ENCODE assay signal across 8 cellular contexts in the genomic region with DNA sequence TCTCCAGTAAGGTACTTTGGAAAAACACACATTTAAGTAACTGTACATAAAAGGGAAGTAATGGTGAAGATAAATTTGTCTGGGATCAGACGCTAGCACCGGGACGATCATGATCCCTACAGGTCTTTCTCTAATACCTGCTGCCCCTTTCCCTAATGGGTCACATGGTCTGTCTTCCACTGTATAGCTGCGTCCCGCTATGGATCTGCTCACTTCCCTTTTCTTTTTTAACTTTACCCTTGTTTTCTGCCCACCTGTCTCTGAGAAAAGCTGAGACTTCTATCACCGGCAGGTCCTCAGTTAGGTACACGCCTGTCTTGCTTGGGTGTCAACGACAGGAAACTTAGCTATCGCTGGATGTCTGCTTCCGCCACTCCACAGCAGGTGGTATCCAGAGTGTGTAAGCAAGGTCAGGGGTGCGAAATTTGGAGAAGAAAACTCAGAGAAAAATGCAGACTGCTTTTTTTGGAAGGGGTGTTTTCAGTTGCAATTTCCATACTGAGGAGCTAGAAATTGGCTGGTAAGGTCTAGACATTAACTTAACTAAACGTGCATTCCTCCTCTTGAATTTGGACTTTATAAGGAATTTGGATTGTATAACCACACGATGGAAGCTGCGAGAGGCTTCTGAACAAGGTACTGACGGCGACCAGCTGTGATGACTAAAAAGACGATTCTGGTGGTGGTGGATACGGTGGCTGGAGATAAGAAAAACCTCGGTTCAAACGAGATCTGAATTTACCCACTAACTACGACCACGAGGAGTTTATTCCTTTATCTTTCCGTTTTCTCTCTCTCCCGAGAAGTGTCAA. TPM values are rescaled to one million over a fixed set of nuclear protein-coding genes. Genes with fewer than 3 reads are reported as not detected.
DNase-seq lines count a peak whose midpoint lies in the region; ATAC-seq and TF ChIP-seq lines count a peak whose summit lies in the region.

No MANE protein-coding gene starts in this region.

- peak; percentile 15 for DNase-seq in AG08395 (ENCODE audit: low spot score)
- peak; percentile 45 for DNase-seq in KBM-7
- DNase-seq in activated T-cell treated with anti-CD3 and anti-CD28 coated beads, Interleukin-2, amount 50 U/mL, for 48 hours = peak; percentile 33 to 38
- DNase-seq in skeletal muscle cell (ENCODE audit: low read depth) = no peak
- DNase-seq in NCI-H524 treated with DMSO at 0.1 percent for 48 hours (lab: John Stamatoyannopoulos, UW) = no peak

- 14% methylated on average over 18 to 23 of the region's 24 CpGs for WGBS in gastroesophageal sphincter (ENCODE audit: low coverage in 1 of 2), 2 donors

- no peak for TF ChIP-seq CTCF in gastroesophageal sphincter (IDR thresholded peaks at IDR 0.05)

- peaks cover 0 to 17% of the 10 kb centered on the region in 2 donors for H3K36me3 ChIP-seq in gastroesophageal sphincter

- peak; percentile 10 for ATAC-seq in GM18870 (IDR thresholded peaks at IDR 0.05; ENCODE audit: unreplicated experiment)
- ATAC-seq in gastroesophageal sphincter = no peak
- no peak for ATAC-seq in HG03439 (IDR thresholded peaks at IDR 0.05; ENCODE audit: unreplicated experiment)

- TF ChIP-seq POLR2A in gastroesophageal sphincter (IDR thresholded peaks at IDR 0.05) = no peak

- H3K27ac ChIP-seq in gastroesophageal sphincter = peak overlapping the region; percentile 87 to 99 (median 96)

- H3K9me3 ChIP-seq in gastroesophageal sphincter = no peaks in the 10 kb centered on the region

- in situ Hi-C loops in KBM-7 (cut with MboI; ENCODE audit: low pct_unique_long_range_greater_than_20kb, low sequenced_read_pairs) = loop anchor here (25.0 kb wide), 1 partner anchor 284 kb away; a partner anchor contains a TSS

- H3K27me3 ChIP-seq in gastroesophageal sphincter = no peaks in the 10 kb centered on the region

- TF ChIP-seq EP300 in gastroesophageal sphincter (IDR thresholded peaks at IDR 0.05) = no peak

- H3K4me3 ChIP-seq in gastroesophageal sphincter (peak overlapping the region; percentile 84 to 100), skeletal muscle cell (ENCODE audit: low read depth, low read length) (peak overlapping the region; percentile 63)

- peaks cover 14 to 47% (median 29%) of the 10 kb centered on the region in 3 donors for H3K4me1 ChIP-seq in gastroesophageal sphincter

RNA-seq across cellular contexts. Expression of a gene that starts 1.1 kb away (rescaled TPM):
- total RNA-seq in gastroesophageal sphincter = 10 to 100 TPM; 28.0 to 41.6 (median 34.7) TPM

Comparison
In these comparisons a context has a peak if more than half of its experiments do, and no peak if none do; other contexts are left out.
1. DNase-seq: peak in AG08395 (single experiment), KBM-7 (single experiment) and activated T-cell treated with anti-CD3 and anti-CD28 coated beads, Interleukin-2, amount 50 U/mL, for 48 hours (2 of 2); none in skeletal muscle cell (single experiment) and NCI-H524 treated with DMSO at 0.1 percent for 48 hours (single experiment).